ENCODE assay signal across 8 cellular contexts in the genomic region with DNA sequence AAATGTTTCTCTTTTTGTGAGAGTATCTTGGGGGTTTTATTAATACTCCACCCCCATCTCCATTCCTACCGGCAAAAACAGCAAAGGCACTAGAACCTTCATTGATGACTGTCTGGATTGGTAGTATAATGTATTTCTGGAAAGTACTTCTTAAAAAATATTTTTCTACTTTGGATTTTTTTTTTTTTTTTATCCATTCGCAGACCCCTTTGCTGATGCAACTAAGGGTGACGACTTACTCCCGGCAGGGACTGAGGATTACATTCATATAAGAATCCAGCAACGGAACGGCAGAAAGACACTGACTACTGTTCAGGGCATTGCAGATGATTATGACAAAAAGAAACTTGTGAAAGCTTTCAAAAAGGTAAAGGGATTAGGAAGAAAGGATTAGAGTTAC. TPM values are rescaled to one million over a fixed set of nuclear protein-coding genes. Genes with fewer than 3 reads are reported as not detected.
A peak's percentile ranks its signal among the peaks of the same experiment; 100 is the strongest.
DNase-seq lines count a peak whose midpoint lies in the region; ATAC-seq and TF ChIP-seq lines count a peak whose summit lies in the region.

No MANE protein-coding gene starts in this region.

- peaks cover 11% of the 10 kb centered on the region for H3K36me3 ChIP-seq in H7 (replicated peaks; ENCODE audit: control insufficient read depth, insufficient read depth, low read length)
- no peaks in the 10 kb centered on the region for H3K36me3 ChIP-seq in prostate gland

- peak overlapping the region in 1 of 2 donors; percentile 85 for H3K27ac ChIP-seq in prostate gland

- TF ChIP-seq CTCF in fibroblast of mammary gland (conservative IDR thresholded peaks at IDR 0.05; ENCODE audit: control insufficient read depth, insufficient read depth, low read depth, low read length) (no peak), prostate gland (IDR thresholded peaks at IDR 0.05) (no peak)

- H3K4me3 ChIP-seq in H7 (ENCODE audit: insufficient read depth, low read depth, low read length) (peak overlapping the region; percentile 79), fibroblast of mammary gland (ENCODE audit: control insufficient read depth, low read depth, low read length) (peak overlapping the region; percentile 86), prostate gland (peak overlapping the region; percentile 75 to 76)

- ATAC-seq in GM21528 (IDR thresholded peaks at IDR 0.05; ENCODE audit: low FRiP score, unreplicated experiment), result no peak
- no peak for ATAC-seq in GM21447 (IDR thresholded peaks at IDR 0.05; ENCODE audit: unreplicated experiment)

- H3K4me1 ChIP-seq in prostate gland (replicated peaks), result peaks cover 6% of the 10 kb centered on the region

- H3K9me3 ChIP-seq in prostate gland, result no peaks in the 10 kb centered on the region

- intact Hi-C loops in prostate gland (cut with DNase I), result no loop called here

- H3K27me3 ChIP-seq in H7 (ENCODE audit: control insufficient read depth, insufficient read depth, low read length) (no peaks in the 10 kb centered on the region), prostate gland (replicated peaks; ENCODE audit: insufficient read depth) (no peaks in the 10 kb centered on the region)

- WGBS in prostate gland, result 2% methylated on average over 6 of the region's 6 CpGs

- DNase-seq in H7, result no peak
- DNase-seq in SW480 (ENCODE audit: low spot score), result peak; percentile 18
- peak; percentile 30 for DNase-seq in fibroblast of mammary gland (ENCODE audit: low read depth)
- no peak for DNase-seq in prostate gland (ENCODE audit: low spot score)
- DNase-seq in stimulated activated CD4-positive, alpha-beta T cell treated with anti-CD3 and anti-CD28 coated beads, Interleukin-2, amount 100 ng/mL, for 24 hours, result no peak
- no peak for DNase-seq in DMS153 (lab: John Stamatoyannopoulos, UW)

- TF ChIP-seq POLR2A in prostate gland (IDR thresholded peaks at IDR 0.05), result no peak

RNA-seq across cellular contexts. Expression of gene EIF1B, which starts 1.2 kb away (rescaled TPM):
- total RNA-seq in H7 (2014; rRNA removed; shearing (Covaris generic)), result 16.0 and 17.3 TPM in 2 replicates
- total RNA-seq in prostate gland, result 10 to 100 TPM; 26.5 to 29.4 TPM

Comparison
In these comparisons a context has a peak if more than half of its experiments do, and no peak if none do; other contexts are left out.
1. DNase-seq: peak in SW480 (single experiment) and fibroblast of mammary gland (single experiment); none in H7 (single experiment), prostate gland (single experiment), stimulated activated CD4-positive, alpha-beta T cell treated with anti-CD3 and anti-CD28 coated beads, Interleukin-2, amount 100 ng/mL, for 24 hours (0 of 2) and DMS153 (single experiment).
2. Peak in every context shown above with its lines, with median percentiles within 50 percentile points of each other: H3K4me3 ChIP-seq.